In the genomic region with DNA sequence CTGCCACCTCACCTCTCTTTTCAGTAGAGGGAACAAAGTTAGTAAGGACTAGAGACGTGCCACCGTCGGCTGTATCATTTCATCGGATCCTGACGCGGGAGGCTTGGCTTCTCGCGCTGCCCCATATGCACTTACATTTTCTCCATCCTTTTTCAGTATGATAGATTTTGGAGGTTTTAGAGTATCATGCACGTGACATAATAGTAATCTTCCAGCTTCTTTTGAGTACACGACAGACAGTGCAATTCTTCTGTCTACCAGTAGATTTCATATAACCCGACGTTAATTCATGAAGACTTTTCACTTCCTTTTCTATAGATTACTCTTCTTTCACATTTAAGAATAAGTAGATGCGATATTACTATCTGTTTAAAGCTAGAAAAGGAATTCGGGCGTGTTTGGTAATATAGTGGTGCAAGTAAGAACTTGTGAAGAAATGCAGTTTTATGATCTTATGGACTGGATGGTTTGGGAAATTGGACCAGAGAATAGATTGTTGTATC, we compare ENCODE assay signal across 9 cellular contexts. TPM values are rescaled to one million over a fixed set of nuclear protein-coding genes. Genes with fewer than 3 reads are reported as not detected.
DNase-seq lines count a peak whose midpoint lies in the region; ATAC-seq and TF ChIP-seq lines count a peak whose summit lies in the region.
"Had no signal": no experiment of that assay in that cellular context is flagged by ENCODE, and none has a peak within 500 bp of the region (broad histone marks: within the 10 kb centered on the region; RNA-seq: fewer than 3 reads in every experiment).

No MANE protein-coding gene starts in this region.

- no peak for TF ChIP-seq CTCF in KMS-11 (conservative IDR thresholded peaks at IDR 0.05; ENCODE audit: low read depth, low read length)

- H3K9ac ChIP-seq in KMS-11: peak overlapping the region; percentile 56; the same call in 1 of the 2 replicates
- H3K9ac ChIP-seq in mucosa of stomach (ENCODE audit: low read length): peak overlapping the region; percentile 75

- H2AFZ ChIP-seq in KMS-11 (ENCODE audit: low read depth): peak overlapping the region; percentile 85

- no peaks in the 10 kb centered on the region for H4K20me1 ChIP-seq in KMS-11 (ENCODE audit: insufficient read depth)

- H3K27me3 Mint-ChIP-seq in CD8-positive, alpha-beta memory T cell: peaks cover 33 to 48% of the 10 kb centered on the region in 2 donors

- H3K79me2 ChIP-seq in KMS-11 (ENCODE audit: insufficient read depth, low read depth): no peaks in the 10 kb centered on the region

- H3K36me3 ChIP-seq in CD8-positive, alpha-beta memory T cell (ENCODE audit: insufficient read depth, low read length): no peaks in the 10 kb centered on the region
- H3K36me3 ChIP-seq in KMS-11 (ENCODE audit: insufficient read depth): no peaks in the 10 kb centered on the region
- H3K36me3 ChIP-seq in mucosa of stomach (ENCODE audit: control insufficient read depth, insufficient read depth, low read length): no peaks in the 10 kb centered on the region

- DNase-seq in CD8-positive, alpha-beta memory T cell: peak in 1 of 5 donors; percentile 25
- peak; percentile 9 for DNase-seq in central memory CD4-positive, alpha-beta T cell
- DNase-seq in NAMALWA (ENCODE audit: low spot score) (no peak), NCI-H524 treated with DMSO at 0.1 percent for 48 hours (lab: John Stamatoyannopoulos, UW) (no peak), NCI-H774 (lab: John Stamatoyannopoulos, UW) (no peak)

- ATAC-seq in HG03196 (IDR thresholded peaks at IDR 0.05; ENCODE audit: unreplicated experiment): no peak

- H3K4me2 ChIP-seq in KMS-11: peak overlapping the region; percentile 85

- H3K4me1 Mint-ChIP-seq in CD8-positive, alpha-beta memory T cell: peaks cover 14 to 21% (median 21%) of the 10 kb centered on the region in 3 donors

- peak overlapping the region; percentile 41 for H3K4me3 ChIP-seq in CD8-positive, alpha-beta memory T cell (ENCODE audit: low read length)
- H3K4me3 ChIP-seq in KMS-11 (IDR thresholded peaks at IDR 0.05; ENCODE audit: insufficient read depth, low read depth, low read length) (peak overlapping the region; percentile 96), mucosa of stomach (ENCODE audit: low read length) (peak overlapping the region; percentile 94)

- H3K9me3 ChIP-seq in CD8-positive, alpha-beta memory T cell (ENCODE audit: low read length): no peaks in the 10 kb centered on the region
- no peaks in the 10 kb centered on the region for H3K9me3 ChIP-seq in mucosa of stomach (ENCODE audit: control insufficient read depth, low read length)

- CTCF ChIA-PET in CD8-positive, alpha-beta memory T cell (lab: Charles Lee): no interaction called here

- H3K27ac Mint-ChIP-seq in CD8-positive, alpha-beta memory T cell: peak overlapping the region in 7 of 8 donors; percentile 13 to 76 (median 66)

- POLR2A ChIA-PET in CD8-positive, alpha-beta memory T cell (lab: Charles Lee): no interaction called here

- H3K27ac ChIP-seq in CD8-positive, alpha-beta memory T cell (ENCODE audit: low read depth, low read length): no peak overlapping the region
- H3K27ac ChIP-seq in KMS-11: no peak overlapping the region

- peaks cover 2 to 11% (median 3%) of the 10 kb centered on the region in 5 donors for H3K9me3 Mint-ChIP-seq in CD8-positive, alpha-beta memory T cell

- peaks cover 11% of the 10 kb centered on the region for H3K27me3 ChIP-seq in CD8-positive, alpha-beta memory T cell (ENCODE audit: insufficient read depth, low read length, poor library complexity, severe bottlenecking)
- H3K27me3 ChIP-seq in KMS-11 (ENCODE audit: insufficient read depth, low read depth) (no peaks in the 10 kb centered on the region), mucosa of stomach (ENCODE audit: control insufficient read depth, insufficient read depth, low read length) (no peaks in the 10 kb centered on the region)

- peaks cover 13% of the 10 kb centered on the region for H3K4me1 ChIP-seq in CD8-positive, alpha-beta memory T cell (ENCODE audit: insufficient read depth, low read length)
- H3K4me1 ChIP-seq in KMS-11 (ENCODE audit: low read depth, poor library complexity, severe bottlenecking) (peaks cover 13% of the 10 kb centered on the region), mucosa of stomach (ENCODE audit: control insufficient read depth, insufficient read depth, low read length) (peaks cover 15% of the 10 kb centered on the region)

- peaks cover 0 to 3% (median 3%) of the 10 kb centered on the region in 3 donors for H3K36me3 Mint-ChIP-seq in CD8-positive, alpha-beta memory T cell

- peak overlapping the region; percentile 83 to 92 (median 85) for H3K4me3 Mint-ChIP-seq in CD8-positive, alpha-beta memory T cell

RNA-seq across cellular contexts. Expression of gene CDS1, which starts 1.0 kb away (rescaled TPM):
- under 1 TPM; 0.20 to 0.44 TPM for total RNA-seq in CD8-positive, alpha-beta memory T cell
- polyA plus RNA-seq in CD8-positive, alpha-beta memory T cell: 0.28 TPM
- total RNA-seq: pulmonary artery endothelial cell had no signal

Comparison
In these comparisons a context has a peak if more than half of its experiments do, and no peak if none do; other contexts are left out.
1. H3K4me3 ChIP-seq: peak in every context shown above with its lines; median percentile 96 in KMS-11; 94 in mucosa of stomach; 41 in CD8-positive, alpha-beta memory T cell.